8 cellular contexts compared by ENCODE assay signal in the genomic region with DNA sequence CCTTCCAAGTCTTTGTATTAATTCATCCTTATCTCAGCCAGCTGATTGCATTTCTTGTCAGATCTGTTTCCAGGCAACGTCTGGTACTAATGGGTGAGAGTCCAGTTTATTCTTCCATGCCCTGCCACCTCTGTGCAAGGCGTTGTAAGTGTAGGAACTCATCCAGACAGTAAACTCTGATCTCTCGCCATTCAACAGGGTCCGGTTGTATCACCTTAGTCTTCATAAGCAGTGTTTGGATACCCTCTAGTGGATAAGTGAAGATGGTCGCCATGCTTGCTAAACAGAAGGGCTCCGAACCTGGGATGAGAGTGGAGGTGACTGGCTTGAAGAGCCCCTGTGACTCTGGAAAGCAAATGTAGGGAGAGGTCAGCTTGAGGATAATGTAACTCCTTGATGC. TPM values are rescaled to one million over a fixed set of nuclear protein-coding genes. Genes with fewer than 3 reads are reported as not detected.
A peak's percentile ranks its signal among the peaks of the same experiment; 100 is the strongest.
DNase-seq lines count a peak whose midpoint lies in the region; ATAC-seq, FAIRE-seq and TF ChIP-seq lines count a peak whose summit lies in the region.

No MANE protein-coding gene starts in this region.

- TF ChIP-seq CTCF in body of pancreas (IDR thresholded peaks at IDR 0.05) (peak in 6 of 7 experiments; percentile 15 to 62 (median 56)), keratinocyte (optimal IDR thresholded peaks at IDR 0.05 in 1 of 3, IDR thresholded peaks at IDR 0.05 in 1 of 3, conservative IDR thresholded peaks at IDR 0.05 in 1 of 3; ENCODE audit: extremely low read depth in 1 of 3, insufficient read depth in 2 of 3, low read length in 3 of 3) (peak; percentile 39 to 69 (median 65)), testis (IDR thresholded peaks at IDR 0.05) (peak in 2 of 3 experiments; percentile 11 to 20)

- H3K4me3 Mint-ChIP-seq in stimulated activated memory B cell treated with anti-CD40 and anti-IgM and Interleukin-4, amounts not matched to agents 10 μg/mL and 1 μg/mL and 100 μg/mL, for 72 hours: no peak overlapping the region

- dilution Hi-C loops in keratinocyte (cut with MboI; ENCODE audit: extremely low pct_ligation_motif_present, low sequenced_read_pairs): loop anchor here (25.0 kb wide), 1 partner anchor 153 kb away; no protein-coding TSS in a partner anchor

- H3K79me2 ChIP-seq in keratinocyte (ENCODE audit: control insufficient read depth, insufficient read depth, low read length): no peaks in the 10 kb centered on the region

- H3K27ac Mint-ChIP-seq in stimulated activated memory B cell treated with anti-CD40 and anti-IgM and Interleukin-4, amounts not matched to agents 10 μg/mL and 1 μg/mL and 100 μg/mL, for 72 hours: no peak overlapping the region

- no peak overlapping the region for H2AFZ ChIP-seq in keratinocyte (ENCODE audit: control insufficient read depth, low read length)

- no peak for FAIRE-seq in keratinocyte (lab: Jason Lieb, UNC)

- H3K27me3 Mint-ChIP-seq in stimulated activated memory B cell treated with anti-CD40 and anti-IgM and Interleukin-4, amounts not matched to agents 10 μg/mL and 1 μg/mL and 100 μg/mL, for 72 hours: no peaks in the 10 kb centered on the region

- ATAC-seq in body of pancreas (peak; percentile 68), HG03045 (IDR thresholded peaks at IDR 0.05; ENCODE audit: unreplicated experiment) (no peak)
- ATAC-seq in stimulated activated memory B cell treated with anti-CD40 and anti-IgM and Interleukin-4, amounts not matched to agents 10 μg/mL and 1 μg/mL and 100 μg/mL, for 72 hours: no peak

- H3K4me1 ChIP-seq in body of pancreas (peaks cover 18% of the 10 kb centered on the region), keratinocyte (ENCODE audit: control insufficient read depth, extremely low read depth, insufficient read depth, low read length) (no peaks in the 10 kb centered on the region), testis (no peaks in the 10 kb centered on the region)

- no peaks in the 10 kb centered on the region for H3K4me1 Mint-ChIP-seq in stimulated activated memory B cell treated with anti-CD40 and anti-IgM and Interleukin-4, amounts not matched to agents 10 μg/mL and 1 μg/mL and 100 μg/mL, for 72 hours

- H3K9me3 ChIP-seq in body of pancreas (no peaks in the 10 kb centered on the region), keratinocyte (ENCODE audit: control insufficient read depth, low read depth, low read length) (no peaks in the 10 kb centered on the region), testis (no peaks in the 10 kb centered on the region)

- WGBS in body of pancreas, 2 donors: 21 to 29% methylated on average over 6 of the region's 6 CpGs
- 48 to 53% methylated on average over 6 of the region's 6 CpGs for WGBS in testis, 2 donors

- H3K36me3 Mint-ChIP-seq in stimulated activated memory B cell treated with anti-CD40 and anti-IgM and Interleukin-4, amounts not matched to agents 10 μg/mL and 1 μg/mL and 100 μg/mL, for 72 hours: no peaks in the 10 kb centered on the region

- H4K20me1 ChIP-seq in keratinocyte (ENCODE audit: control insufficient read depth, extremely low read depth, insufficient read depth, low read length): no peaks in the 10 kb centered on the region

- no peaks in the 10 kb centered on the region for H3K36me3 ChIP-seq in body of pancreas (replicated peaks in 1 of 2; ENCODE audit: insufficient read depth in 1 of 2, low read depth in 2 of 2)
- no peaks in the 10 kb centered on the region for H3K36me3 ChIP-seq in keratinocyte (ENCODE audit: control insufficient read depth in 2 of 2, extremely low read depth in 1 of 2, insufficient read depth in 2 of 2, low read length in 2 of 2)
- H3K36me3 ChIP-seq in testis (ENCODE audit: low read depth, missing control alignments): no peaks in the 10 kb centered on the region

- TF ChIP-seq POLR2A in body of pancreas (IDR thresholded peaks at IDR 0.05) (no peak), testis (IDR thresholded peaks at IDR 0.05) (no peak)

- no peak overlapping the region for H3K9ac ChIP-seq in keratinocyte (ENCODE audit: control insufficient read depth, extremely low read depth, insufficient read depth, low read length)

- H3K27me3 ChIP-seq in body of pancreas (no peaks in the 10 kb centered on the region), keratinocyte (ENCODE audit: control insufficient read depth, extremely low read depth, insufficient read depth, low read length) (peaks cover 3% of the 10 kb centered on the region), testis (no peaks in the 10 kb centered on the region)

- H3K4me3 ChIP-seq in body of pancreas: no peak overlapping the region
- no peak overlapping the region for H3K4me3 ChIP-seq in keratinocyte (ENCODE audit: control insufficient read depth in 2 of 3, extremely low read depth in 1 of 3, insufficient read depth in 2 of 3, low read depth in 1 of 3, low read length in 3 of 3)
- no peak overlapping the region for H3K4me3 ChIP-seq in testis

- no peak overlapping the region for H3K4me2 ChIP-seq in keratinocyte (ENCODE audit: control insufficient read depth, extremely low read depth, insufficient read depth, low read depth, low read length)

- peak; percentile 67 for DNase-seq in D341Med (ENCODE audit: low spot score)
- peak; percentile 14 for DNase-seq in H4 (ENCODE audit: low spot score)
- peak; percentile 53 for DNase-seq in NCI-H748 treated with DMSO at 0.1 percent for 48 hours (lab: John Stamatoyannopoulos, UW)
- peak; percentile 13 to 57 (median 26) for DNase-seq in body of pancreas
- no peak for DNase-seq in keratinocyte (ENCODE audit: low read depth, low spot score)
- peak; percentile 18 for DNase-seq in testis

- intact Hi-C loops in body of pancreas (cut with DNase I): no loop called here
- intact Hi-C loops in testis (cut with DNase I; ENCODE audit: low total_unique reads): no loop called here

- H3K9me3 Mint-ChIP-seq in stimulated activated memory B cell treated with anti-CD40 and anti-IgM and Interleukin-4, amounts not matched to agents 10 μg/mL and 1 μg/mL and 100 μg/mL, for 72 hours: no peaks in the 10 kb centered on the region

- H3K27ac ChIP-seq in body of pancreas: no peak overlapping the region
- no peak overlapping the region for H3K27ac ChIP-seq in keratinocyte (ENCODE audit: control insufficient read depth, insufficient read depth, low read length)
- no peak overlapping the region for H3K27ac ChIP-seq in testis

- H3K9me1 ChIP-seq in keratinocyte (ENCODE audit: control insufficient read depth, extremely low read depth, insufficient read depth, low read length): no peaks in the 10 kb centered on the region

RNA-seq across cellular contexts. Expression of a gene that starts 51.6 kb away (rescaled TPM):
- 5.5 and 7.1 TPM in 2 replicates for total RNA-seq in H4 (2014; rRNA removed; shearing (Covaris generic))
- total RNA-seq in body of pancreas: 10 to 100 TPM; 23.3 to 51.1 TPM
- polyA plus RNA-seq in keratinocyte: 27.3 to 51.8 TPM (median 47.2 TPM) in 3 replicates
- polyA plus RNA-seq in keratinocyte (2011; ENCODE audit: low read depth): 3.7 TPM
- polyA plus RNA-seq in keratinocyte (2011; cell fraction: cytosol; rRNA removed): 41.5 and 48.3 TPM in 2 replicates
- 32.1 and 49.5 TPM in 2 replicates for polyA plus RNA-seq in keratinocyte (2011; cell fraction: nucleus; rRNA removed)
- 17.9 and 37.6 TPM in 2 replicates for polyA plus RNA-seq in keratinocyte (2012; ENCODE audit: low replicate concordance)
- polyA minus RNA-seq in keratinocyte: 21.9 to 61.9 TPM (median 33.9 TPM) in 3 replicates
- 51.4 TPM for polyA minus RNA-seq in keratinocyte (2011; cell fraction: cytosol; rRNA and poly(A)+ RNA removed)
- 16.2 and 16.3 TPM in 2 replicates for polyA minus RNA-seq in keratinocyte (2011; cell fraction: nucleus; rRNA and poly(A)+ RNA removed)
- total RNA-seq in testis: 10 to 100 TPM; 19.7 to 40.9 TPM
- polyA plus RNA-seq in testis (ENCODE audit: insufficient read depth, low read depth, low replicate concordance): 15.0 TPM
